20 cellular contexts compared by ENCODE assay signal in the genomic region with DNA sequence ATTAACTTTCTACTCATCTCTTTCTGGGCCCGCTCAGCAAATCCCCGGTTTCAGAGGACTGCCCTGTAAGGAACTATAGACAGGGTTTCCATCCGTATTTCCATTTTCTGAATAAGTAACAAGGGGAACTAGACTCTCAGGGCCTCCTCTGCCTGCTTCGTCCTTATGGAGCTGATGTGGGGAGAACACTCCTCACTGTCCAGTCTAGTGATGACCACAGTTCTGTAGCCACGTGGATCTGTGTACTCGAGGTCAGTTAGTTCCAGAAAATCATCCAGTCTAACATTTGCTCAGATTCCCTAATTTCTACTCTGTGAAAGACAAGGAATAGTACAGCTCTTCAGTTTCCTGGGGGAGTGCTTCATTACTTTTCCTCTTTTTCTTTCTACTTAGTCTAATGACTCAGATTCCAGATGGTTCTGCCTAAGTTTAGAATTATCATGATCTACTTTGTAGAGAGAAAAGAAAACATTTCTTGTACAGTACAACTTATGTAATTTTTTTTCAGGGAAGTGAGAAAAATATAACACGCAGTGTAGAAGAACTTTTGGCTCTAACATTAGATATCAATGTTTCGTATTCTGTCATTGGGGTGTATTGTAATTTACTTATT.
DNase-seq lines count a peak whose midpoint lies in the region; ATAC-seq and TF ChIP-seq lines count a peak whose summit lies in the region.
"Had no signal": no experiment of that assay in that cellular context is flagged by ENCODE, and none has a peak within 500 bp of the region (broad histone marks: within the 10 kb centered on the region; RNA-seq: fewer than 3 reads in every experiment).

No MANE protein-coding gene starts in this region.

- no peaks in the 10 kb centered on the region for H3K27me3 ChIP-seq in heart left ventricle

- peaks cover 0 to 3% of the 10 kb centered on the region in 2 donors for H3K9me3 Mint-ChIP-seq in effector memory CD8-positive, alpha-beta T cell

- no peak overlapping the region for H3K4me3 ChIP-seq in cardiac fibroblast (replicated peaks in 1 of 2; ENCODE audit: low read depth in 2 of 2, low read length in 2 of 2)
- H3K4me3 ChIP-seq in heart left ventricle = no peak overlapping the region

- no peaks in the 10 kb centered on the region for H3K36me3 Mint-ChIP-seq in effector memory CD8-positive, alpha-beta T cell (ENCODE audit: insufficient read depth)
- H3K36me3 Mint-ChIP-seq: activated CD8-positive, alpha-beta memory T cell treated with anti-CD3 and anti-CD28 coated beads, Interleukin-2, amount 10 ng/mL, durations not matched to agents 7 days and 5 days had no signal

- H3K4me1 Mint-ChIP-seq in effector memory CD8-positive, alpha-beta T cell (ENCODE audit: low read depth in 2 of 2) = no peaks in the 10 kb centered on the region
- H3K4me1 Mint-ChIP-seq: activated CD8-positive, alpha-beta memory T cell treated with anti-CD3 and anti-CD28 coated beads, Interleukin-2, amount 10 ng/mL, durations not matched to agents 7 days and 5 days; T-helper 17 cell had no signal

- no peak overlapping the region for H3K4me3 Mint-ChIP-seq in effector memory CD8-positive, alpha-beta T cell
- H3K4me3 Mint-ChIP-seq: activated CD8-positive, alpha-beta memory T cell treated with anti-CD3 and anti-CD28 coated beads, Interleukin-2, amount 10 ng/mL, durations not matched to agents 7 days and 5 days; T-helper 17 cell had no signal

- peaks cover 17 to 35% of the 10 kb centered on the region in 2 donors for H3K27me3 Mint-ChIP-seq in effector memory CD8-positive, alpha-beta T cell

- WGBS in heart left ventricle, 4 donors = 53 to 66% (median 62%) methylated on average over 8 of the region's 8 CpGs

- ATAC-seq in heart left ventricle (peak; percentile 3 to 23 (median 15)), esophagus mucosa (no peak), HG02840 (IDR thresholded peaks at IDR 0.05; ENCODE audit: low FRiP score, unreplicated experiment) (no peak)
- no peak for ATAC-seq in effector memory CD8-positive, alpha-beta T cell (replicated peaks)
- ATAC-seq: activated CD8-positive, alpha-beta memory T cell treated with anti-CD3 and anti-CD28 coated beads, Interleukin-2, amount 10 ng/mL, durations not matched to agents 7 days and 5 days; T-helper 17 cell had no signal

- H3K9me3 ChIP-seq in heart left ventricle = no peaks in the 10 kb centered on the region

- intact Hi-C loops in heart left ventricle (cut with DNase I) = no loop called here

- no peak for TF ChIP-seq POLR2A in heart left ventricle (IDR thresholded peaks at IDR 0.05)

- no peak for TF ChIP-seq CTCF in cardiac fibroblast (IDR thresholded peaks at IDR 0.05; ENCODE audit: low read depth, low read length)
- no peak for TF ChIP-seq CTCF in heart left ventricle (IDR thresholded peaks at IDR 0.05)

- H3K27ac ChIP-seq in heart left ventricle = peak overlapping the region in 8 of 12 donors; percentile 1 to 86 (median 28)

- H3K4me1 ChIP-seq in heart left ventricle = peaks cover 0 to 90% (median 34%) of the 10 kb centered on the region in 12 donors

- H3K36me3 ChIP-seq in heart left ventricle = peaks cover 0 to 31% (median 14%) of the 10 kb centered on the region in 9 donors

- DNase-seq in EH (ENCODE audit: low read depth) (peak; percentile 11), cardiac fibroblast (ENCODE audit: low read depth in 2 of 2) (peak; percentile 51 to 80), heart left ventricle (peak in 1 of 5 donors; percentile 20), putamen (ENCODE audit: low spot score) (peak; percentile 69), dedifferentiated amniotic fluid mesenchymal stem cell (ENCODE audit: extremely low spot score) (no peak)
- DNase-seq in effector memory CD8-positive, alpha-beta T cell = no peak
- DNase-seq: activated CD4-positive, alpha-beta T cell treated with anti-CD3 and anti-CD28 coated beads for 1 hour; activated CD8-positive, alpha-beta memory T cell treated with anti-CD3 and anti-CD28 coated beads, Interleukin-2, amount 10 ng/mL, durations not matched to agents 7 days and 5 days; activated effector memory CD4-positive, alpha-beta T cell treated with anti-CD3 and anti-CD28 coated beads, Interleukin-2, amount 50 U/mL, for 16 hours; GF-D8; islet precursor cell; mesendoderm; NCI-H1105; NCI-H345; occipital lobe; SHP77; stimulated activated naive CD4-positive, alpha-beta T cell; T-helper 17 cell had no signal

- no peak overlapping the region for H3K27ac Mint-ChIP-seq in effector memory CD8-positive, alpha-beta T cell
- H3K27ac Mint-ChIP-seq: activated CD8-positive, alpha-beta memory T cell treated with anti-CD3 and anti-CD28 coated beads, Interleukin-2, amount 10 ng/mL, durations not matched to agents 7 days and 5 days; T-helper 17 cell had no signal

Comparison
In these comparisons a context has a peak if more than half of its experiments do, and no peak if none do; other contexts are left out.
1. DNase-seq: peak in EH (single experiment), cardiac fibroblast (2 of 2) and putamen (single experiment); none in effector memory CD8-positive, alpha-beta T cell (0 of 3) and dedifferentiated amniotic fluid mesenchymal stem cell (single experiment).
2. ATAC-seq: peak in heart left ventricle (4 of 4); none in esophagus mucosa (single experiment), effector memory CD8-positive, alpha-beta T cell (single experiment) and HG02840 (single experiment).